In the genomic region with DNA sequence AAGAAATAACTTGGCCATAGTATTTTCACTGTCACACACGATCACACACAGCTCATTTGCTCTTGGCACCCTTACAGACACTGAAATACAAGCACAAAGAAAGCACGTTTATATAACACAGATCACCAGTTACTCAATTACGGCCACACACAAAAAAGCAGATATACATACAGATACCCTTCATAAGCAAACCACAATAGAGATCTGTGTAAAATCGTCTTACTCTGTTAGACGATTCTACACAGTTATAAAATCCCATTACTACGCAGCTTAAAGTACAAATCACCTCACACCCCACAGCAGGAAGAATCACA, we compare ENCODE assay signal across 8 cellular contexts. TPM values are rescaled to one million over a fixed set of nuclear protein-coding genes. Genes with fewer than 3 reads are reported as not detected.
A peak's percentile ranks its signal among the peaks of the same experiment; 100 is the strongest.
DNase-seq lines count a peak whose midpoint lies in the region; ATAC-seq and TF ChIP-seq lines count a peak whose summit lies in the region.

No MANE protein-coding gene starts in this region.

- peak overlapping the region; percentile 90 to 100 (median 98) for H3K4me3 Mint-ChIP-seq in CD4-positive, alpha-beta memory T cell

- H3K36me3 Mint-ChIP-seq in CD4-positive, alpha-beta memory T cell: peaks cover 21 to 26% of the 10 kb centered on the region in 2 donors

- H3K4me1 Mint-ChIP-seq in CD4-positive, alpha-beta memory T cell: peaks cover 22 to 43% (median 27%) of the 10 kb centered on the region in 4 donors

- peaks cover 23% of the 10 kb centered on the region for H3K4me1 ChIP-seq in CD4-positive, alpha-beta memory T cell (ENCODE audit: insufficient read depth, low read length)
- peaks cover 8% of the 10 kb centered on the region for H3K4me1 ChIP-seq in mammary epithelial cell (ENCODE audit: insufficient read depth, low read length)

- H3K27ac Mint-ChIP-seq in CD4-positive, alpha-beta memory T cell: peak overlapping the region; percentile 85 to 99 (median 95)

- CTCF ChIA-PET in CD4-positive, alpha-beta memory T cell (lab: Charles Lee; ENCODE audit: partially characterized antibody): interaction anchor here (1.4 to 1.7 kb wide), 3 partner anchors 94 to 699 kb away, joined by 4 to 5 read pairs (median 4); partner anchors contain the start of gene ZFP14
- CTCF ChIA-PET in mammary epithelial cell (lab: Charles Lee; ENCODE audit: low non-redundant PET): no interaction called here

- H3K9me3 Mint-ChIP-seq in CD4-positive, alpha-beta memory T cell: peaks cover 0 to 23% (median 10%) of the 10 kb centered on the region in 8 donors

- H3K4me3 ChIP-seq in CD4-positive, alpha-beta memory T cell (ENCODE audit: low read length in 2 of 2): peak overlapping the region; percentile 61 to 88
- H3K4me3 ChIP-seq in Jurkat, Clone E6-1 (ENCODE audit: low read length): peak overlapping the region; percentile 83
- peak overlapping the region; percentile 74 to 91 (median 87) for H3K4me3 ChIP-seq in mammary epithelial cell (replicated peaks in 1 of 3; ENCODE audit: insufficient read depth in 1 of 3, low read depth in 2 of 3, low read length in 3 of 3)

- H3K27me3 ChIP-seq in CD4-positive, alpha-beta memory T cell (ENCODE audit: insufficient read depth, low read length): no peaks in the 10 kb centered on the region
- no peaks in the 10 kb centered on the region for H3K27me3 ChIP-seq in mammary epithelial cell (ENCODE audit: insufficient read depth, low read length)

- H3K4me2 ChIP-seq in mammary epithelial cell (ENCODE audit: insufficient read depth, low read depth, low read length): peak overlapping the region; percentile 74

- peak overlapping the region; percentile 100 for H2AFZ ChIP-seq in mammary epithelial cell (ENCODE audit: low read depth, low read length)

- BruUV-seq in mammary epithelial cell (replicated peaks; lab: Mats Ljungman, UMichigan): TSS peak; percentile 52

- POLR2A ChIA-PET in CD4-positive, alpha-beta memory T cell (lab: Charles Lee; ENCODE audit: partially characterized antibody): interaction anchor here (0.6 to 1.8 kb wide), 17 partner anchors 8 to 863 kb away, joined by 3 to 15 read pairs (median 5); partner anchors contain the start of genes ZFP14, ZNF146, ZNF260 and ZNF345

- no peaks in the 10 kb centered on the region for H3K36me3 ChIP-seq in CD4-positive, alpha-beta memory T cell (ENCODE audit: insufficient read depth, low read length)
- no peaks in the 10 kb centered on the region for H3K36me3 ChIP-seq in mammary epithelial cell (ENCODE audit: insufficient read depth, low read length)

- H3K9me3 ChIP-seq in CD4-positive, alpha-beta memory T cell (ENCODE audit: control insufficient read depth in 1 of 2, low read length in 2 of 2): no peaks in the 10 kb centered on the region
- H3K9me3 ChIP-seq in mammary epithelial cell (replicated peaks; ENCODE audit: insufficient read depth, low read length): peaks cover 8% of the 10 kb centered on the region

- H3K79me2 ChIP-seq in mammary epithelial cell (ENCODE audit: insufficient read depth, low read length): peaks cover 17% of the 10 kb centered on the region

- H3K27me3 Mint-ChIP-seq in CD4-positive, alpha-beta memory T cell: no peaks in the 10 kb centered on the region

- dilution Hi-C loops in mammary epithelial cell (cut with HindIII; ENCODE audit: low sequenced_read_pairs): no loop called here

- WGBS in mammary epithelial cell (ENCODE audit: low coverage, missing lambda C conversion rate): 2% methylated on average over 6 of the region's 6 CpGs

- H3K27ac ChIP-seq in CD4-positive, alpha-beta memory T cell (ENCODE audit: low read depth, low read length): peak overlapping the region; percentile 73
- H3K27ac ChIP-seq in mammary epithelial cell (ENCODE audit: insufficient read depth, low read depth, low read length): peak overlapping the region; percentile 41

- no peak for TF ChIP-seq CTCF in mammary epithelial cell (conservative IDR thresholded peaks at IDR 0.05 in 1 of 2, IDR thresholded peaks at IDR 0.05 in 1 of 2; ENCODE audit: extremely low read depth in 1 of 2, insufficient read depth in 1 of 2, low read depth in 1 of 2, low read length in 2 of 2)

- DNase-seq in CD4-positive, alpha-beta memory T cell: no peak
- DNase-seq in Jurkat, Clone E6-1 (ENCODE audit: low read depth, low spot score): no peak
- DNase-seq in mammary epithelial cell (no peak), midbrain (lab: John Stamatoyannopoulos, UW) (peak; percentile 50), amygdala (lab: John Stamatoyannopoulos, UW) (no peak), SW 1271 (lab: John Stamatoyannopoulos, UW) (no peak)

- H4K20me1 ChIP-seq in mammary epithelial cell (ENCODE audit: insufficient read depth, low read length): no peaks in the 10 kb centered on the region

- in situ Hi-C loops in mammary epithelial cell (cut with MboI; ENCODE audit: low sequenced_read_pairs in 2 of 2): no loop called here

- intact Hi-C loops in CD4-positive, alpha-beta memory T cell (cut with micrococcal nuclease): no loop called here
- intact Hi-C loops in mammary epithelial cell (cut with micrococcal nuclease): loop anchor here (5.0 kb wide), 1 partner anchor 95 kb away; the partner anchor contains the start of gene ZNF585A

- no peak for ATAC-seq in GM19452 (IDR thresholded peaks at IDR 0.05; ENCODE audit: unreplicated experiment)
- no peak for ATAC-seq in GM19328 (IDR thresholded peaks at IDR 0.05; ENCODE audit: unreplicated experiment)

- peak overlapping the region; percentile 38 for H3K9ac ChIP-seq in mammary epithelial cell (ENCODE audit: insufficient read depth, low read length)

RNA-seq across cellular contexts. Expression of gene ZNF420, which starts 0.7 kb away (rescaled TPM):
- total RNA-seq in CD4-positive, alpha-beta memory T cell: 10 to 100 TPM; 25.0 to 28.6 TPM
- 10 to 100 TPM; 19.5 to 24.8 TPM for polyA plus RNA-seq in CD4-positive, alpha-beta memory T cell
- polyA plus RNA-seq in Jurkat, Clone E6-1 (2012; ENCODE audit: insufficient read depth, insufficient read length): 8.7 TPM
- 1 to 10 TPM; 4.1 to 9.0 TPM for total RNA-seq in mammary epithelial cell
- 2.0 TPM for polyA plus RNA-seq in mammary epithelial cell
- polyA minus RNA-seq in mammary epithelial cell: 2.1 TPM
